ENCODE assay signal across 27 cellular contexts in genomic region chr3:47314056-47314764, GRCh38. TPM values are rescaled to one million over a fixed set of nuclear protein-coding genes. Genes with fewer than 3 reads are reported as not detected.
DNase-seq lines count a peak whose midpoint lies in the region; ATAC-seq and TF ChIP-seq lines count a peak whose summit lies in the region.
"Had no signal": no experiment of that assay in that cellular context is flagged by ENCODE, and none has a peak within 500 bp of the region (broad histone marks: within the 10 kb centered on the region; RNA-seq: fewer than 3 reads in every experiment).

No MANE protein-coding gene starts in this region.

- H4K20me1 ChIP-seq in BLaER1 treated with 17β-estradiol and CSF1 and Interleukin-3, amounts not matched to agents 10 nM and 100 nM = peaks cover 0 to 68% (median 25%) of the 10 kb centered on the region in 11 experiments; a peak in 14 of 22 replicates

- no peak overlapping the region for H3K4me3 Mint-ChIP-seq in naive thymus-derived CD4-positive, alpha-beta T cell
- H3K4me3 Mint-ChIP-seq in osteocyte (ENCODE audit: unreplicated experiment) = no peak overlapping the region
- no peak overlapping the region for H3K4me3 Mint-ChIP-seq in type B pancreatic cell
- H3K4me3 Mint-ChIP-seq: HFFc6; neural progenitor cell; stimulated activated naive CD8-positive, alpha-beta T cell treated with anti-CD3 and anti-CD28 coated beads, Interleukin-15, Interleukin-2, amounts not matched to agents 100 ng/mL and 50 ng/mL, for 24 hours; T-cell had no signal

- TF ChIP-seq CTCF in HEK293 (tag by site-specific recombination; IDR thresholded peaks at IDR 0.05) (no peak), osteocyte (IDR thresholded peaks at IDR 0.05) (no peak), type B pancreatic cell (conservative IDR thresholded peaks at IDR 0.05) (no peak)

- no peaks in the 10 kb centered on the region for H3K27me3 Mint-ChIP-seq in naive thymus-derived CD4-positive, alpha-beta T cell
- H3K27me3 Mint-ChIP-seq in osteocyte (ENCODE audit: unreplicated experiment) (no peaks in the 10 kb centered on the region), type B pancreatic cell (no peaks in the 10 kb centered on the region)
- H3K27me3 Mint-ChIP-seq: stimulated activated naive CD8-positive, alpha-beta T cell treated with anti-CD3 and anti-CD28 coated beads, Interleukin-15, Interleukin-2, amounts not matched to agents 100 ng/mL and 50 ng/mL, for 24 hours; T-cell had no signal

- peak overlapping the region; percentile 24 to 83 (median 64); a peak in 19 of 22 replicates for H3K4me2 ChIP-seq in BLaER1 treated with 17β-estradiol and CSF1 and Interleukin-3, amounts not matched to agents 10 nM and 100 nM
- H3K4me2 ChIP-seq: KMS-11, neural progenitor cell had no signal

- H3K27me3 ChIP-seq in BLaER1 treated with 17β-estradiol and CSF1 and Interleukin-3, amounts not matched to agents 10 nM and 100 nM = no peaks in the 10 kb centered on the region
- H3K27me3 ChIP-seq in adipocyte (replicated peaks; ENCODE audit: control insufficient read depth, insufficient read depth, low read length) = no peaks in the 10 kb centered on the region
- no peaks in the 10 kb centered on the region for H3K27me3 ChIP-seq in naive thymus-derived CD4-positive, alpha-beta T cell (ENCODE audit: control insufficient read depth in 2 of 2, insufficient read depth in 2 of 2, low read length in 2 of 2)
- H3K27me3 ChIP-seq: neural progenitor cell, right atrium auricular region, vagina had no signal

- intact Hi-C loops in naive thymus-derived CD4-positive, alpha-beta T cell (cut with micrococcal nuclease) = no loop called here

- POLR2A ChIA-PET in HEK293 (lab: Yijun Ruan, JAX) = no interaction called here
- POLR2A ChIA-PET in naive thymus-derived CD4-positive, alpha-beta T cell (lab: Charles Lee) = interaction anchor here (0.6 kb wide), 1 partner anchor 451 kb away, joined by 3 read pairs; no protein-coding TSS in a partner anchor

- peaks cover 0 to 12% (median 8%) of the 10 kb centered on the region in 5 donors for H3K36me3 Mint-ChIP-seq in naive thymus-derived CD4-positive, alpha-beta T cell
- H3K36me3 Mint-ChIP-seq in osteocyte (ENCODE audit: unreplicated experiment) (no peaks in the 10 kb centered on the region), type B pancreatic cell (peaks cover 9% of the 10 kb centered on the region)
- H3K36me3 Mint-ChIP-seq: activated naive CD4-positive, alpha-beta T cell treated with anti-CD3 and anti-CD28 coated beads, Interleukin-2, amount 50 U/mL, for 72 hours had no signal

- H3K36me3 ChIP-seq in BLaER1 treated with 17β-estradiol and CSF1 and Interleukin-3, amounts not matched to agents 10 nM and 100 nM = peaks cover 8 to 40% (median 16%) of the 10 kb centered on the region in 11 experiments; a peak in 21 of 22 replicates
- H3K36me3 ChIP-seq in HEK293 (ENCODE audit: control insufficient read depth in 2 of 2, insufficient read depth in 1 of 2, low read length in 2 of 2) (no peaks in the 10 kb centered on the region), adipocyte (ENCODE audit: control insufficient read depth, insufficient read depth, low read length, severe bottlenecking) (no peaks in the 10 kb centered on the region)
- H3K36me3 ChIP-seq in naive thymus-derived CD4-positive, alpha-beta T cell (ENCODE audit: control insufficient read depth in 2 of 3, insufficient read depth in 3 of 3, low read length in 3 of 3) = peaks cover 0 to 4% (median 0%) of the 10 kb centered on the region in 3 experiments
- H3K36me3 ChIP-seq: neural progenitor cell, right atrium auricular region, vagina had no signal

- CTCF ChIA-PET in HEK293 (lab: Yijun Ruan, JAX) = interaction anchor here (1.0 to 4.7 kb wide), 2 partner anchors 10 to 14 kb away, joined by 5 to 27 read pairs; no protein-coding TSS in a partner anchor
- CTCF ChIA-PET in naive thymus-derived CD4-positive, alpha-beta T cell (lab: Charles Lee) = interaction anchor here (0.6 to 1.7 kb wide), 2 partner anchors 10 to 391 kb away, joined by 3 to 6 read pairs; no protein-coding TSS in a partner anchor

- DNase-seq in adipocyte (ENCODE audit: low read depth) (no peak), osteocyte (ENCODE audit: extremely low spot score, unreplicated experiment) (no peak), type B pancreatic cell (ENCODE audit: extremely low spot score, unreplicated experiment) (no peak), DMS 273 treated with DMSO at 0.1 percent for 48 hours (lab: John Stamatoyannopoulos, UW) (no peak)
- DNase-seq in naive thymus-derived CD4-positive, alpha-beta T cell = no peak
- DNase-seq: activated CD4-positive, alpha-beta T cell treated with anti-CD3 and anti-CD28 coated beads, Interleukin-2, amount 50 U/mL, for 48 hours; activated CD4-positive, CD25-positive, alpha-beta regulatory T cell treated with anti-CD3 and anti-CD28 coated beads, Interleukin-2, amount 50 U/mL, for 72 hours; effector memory CD4-positive, alpha-beta T cell; GOT3; HFFc6; NCI-H2227 treated with DMSO at 0.1 percent for 48 hours; NCI-H526; NK-92 treated with Interleukin-12 subunit alpha and Interleukin-12 subunit beta, amount 100 ng/mL, for 24 hours; PC-3; posterior cingulate gyrus; stimulated activated CD4-positive, alpha-beta T cell treated with anti-CD3 and anti-CD28 coated beads, Interleukin-2, amount 100 ng/mL, for 24 hours; T-cell had no signal

- no peak overlapping the region for H3K4me3 ChIP-seq in BLaER1 treated with 17β-estradiol and CSF1 and Interleukin-3, amounts not matched to agents 10 nM and 100 nM
- H3K4me3 ChIP-seq in HEK293 (ENCODE audit: low read depth, low read length) (no peak overlapping the region), adipocyte (ENCODE audit: low read length) (no peak overlapping the region)
- no peak overlapping the region for H3K4me3 ChIP-seq in naive thymus-derived CD4-positive, alpha-beta T cell (ENCODE audit: low read length)
- H3K4me3 ChIP-seq: coronary artery, neural progenitor cell, right atrium auricular region, vagina had no signal

- no peak overlapping the region for H3K9ac ChIP-seq in BLaER1 treated with 17β-estradiol and CSF1 and Interleukin-3, amounts not matched to agents 10 nM and 100 nM
- H3K9ac ChIP-seq in adipocyte (ENCODE audit: low read length) = peak overlapping the region; percentile 55
- H3K9ac ChIP-seq: KMS-11, neural progenitor cell had no signal

- peaks cover 0 to 4% (median 0%) of the 10 kb centered on the region in 11 donors for H3K9me3 Mint-ChIP-seq in naive thymus-derived CD4-positive, alpha-beta T cell
- H3K9me3 Mint-ChIP-seq in osteocyte (ENCODE audit: unreplicated experiment) (no peaks in the 10 kb centered on the region), type B pancreatic cell (no peaks in the 10 kb centered on the region)
- H3K9me3 Mint-ChIP-seq: activated naive CD4-positive, alpha-beta T cell treated with anti-CD3 and anti-CD28 coated beads, Interleukin-2, amount 50 U/mL, for 72 hours; HFFc6; stimulated activated naive CD8-positive, alpha-beta T cell treated with anti-CD3 and anti-CD28 coated beads, Interleukin-15, Interleukin-2, amounts not matched to agents 100 ng/mL and 50 ng/mL, for 24 hours; T-cell had no signal

- no peak for ATAC-seq in naive thymus-derived CD4-positive, alpha-beta T cell
- ATAC-seq: PC-3, T-cell had no signal

- H3K27ac Mint-ChIP-seq in naive thymus-derived CD4-positive, alpha-beta T cell = peak overlapping the region in 5 of 9 donors; percentile 1 to 70 (median 21)
- H3K27ac Mint-ChIP-seq in osteocyte (ENCODE audit: unreplicated experiment) = no peak overlapping the region
- H3K27ac Mint-ChIP-seq in type B pancreatic cell = no peak overlapping the region
- H3K27ac Mint-ChIP-seq: HFFc6; neural progenitor cell; stimulated activated naive CD8-positive, alpha-beta T cell treated with anti-CD3 and anti-CD28 coated beads, Interleukin-15, Interleukin-2, amounts not matched to agents 100 ng/mL and 50 ng/mL, for 24 hours had no signal

- peaks cover 0 to 10% (median 4%) of the 10 kb centered on the region in 11 experiments; a peak in 15 of 22 replicates for H3K9me3 ChIP-seq in BLaER1 treated with 17β-estradiol and CSF1 and Interleukin-3, amounts not matched to agents 10 nM and 100 nM (replicated peaks in 1 of 11)
- no peaks in the 10 kb centered on the region for H3K9me3 ChIP-seq in HEK293 (ENCODE audit: control insufficient read depth, insufficient read depth, low read depth, low read length)
- no peaks in the 10 kb centered on the region for H3K9me3 ChIP-seq in adipocyte (ENCODE audit: control insufficient read depth, low read length)
- no peaks in the 10 kb centered on the region for H3K9me3 ChIP-seq in naive thymus-derived CD4-positive, alpha-beta T cell (ENCODE audit: control insufficient read depth in 2 of 3, low read length in 3 of 3)
- H3K9me3 ChIP-seq: right atrium auricular region, vagina had no signal

- peaks cover 15 to 58% (median 34%) of the 10 kb centered on the region in 10 experiments for H3K4me1 ChIP-seq in BLaER1 treated with 17β-estradiol and CSF1 and Interleukin-3, amounts not matched to agents 10 nM and 100 nM
- no peaks in the 10 kb centered on the region for H3K4me1 ChIP-seq in HEK293 (ENCODE audit: control insufficient read depth, insufficient read depth, low read length)
- peaks cover 29% of the 10 kb centered on the region for H3K4me1 ChIP-seq in adipocyte (ENCODE audit: control insufficient read depth, insufficient read depth, low read length)
- H3K4me1 ChIP-seq in naive thymus-derived CD4-positive, alpha-beta T cell (ENCODE audit: control insufficient read depth in 2 of 2, insufficient read depth in 2 of 2, low read length in 2 of 2) = no peaks in the 10 kb centered on the region
- H3K4me1 ChIP-seq: neural progenitor cell had no signal

- peaks cover 7 to 33% (median 18%) of the 10 kb centered on the region in 7 donors for H3K4me1 Mint-ChIP-seq in naive thymus-derived CD4-positive, alpha-beta T cell
- H3K4me1 Mint-ChIP-seq in osteocyte (ENCODE audit: unreplicated experiment) (peaks cover 25% of the 10 kb centered on the region), type B pancreatic cell (ENCODE audit: unreplicated experiment) (peaks cover 9% of the 10 kb centered on the region)
- H3K4me1 Mint-ChIP-seq: neural progenitor cell had no signal

- peak overlapping the region in 6 of 11 experiments; percentile 11 to 50 (median 29); a peak in 7 of 22 replicates for H3K27ac ChIP-seq in BLaER1 treated with 17β-estradiol and CSF1 and Interleukin-3, amounts not matched to agents 10 nM and 100 nM
- H3K27ac ChIP-seq in HEK293 (ENCODE audit: extremely low read depth, low read depth, low read length) = no peak overlapping the region
- no peak overlapping the region for H3K27ac ChIP-seq in naive thymus-derived CD4-positive, alpha-beta T cell (ENCODE audit: low read depth, low read length)
- H3K27ac ChIP-seq: C4-2B, coronary artery, KMS-11, neural progenitor cell, right atrium auricular region, vagina had no signal

RNA-seq across cellular contexts. Expression of gene KLHL18, which starts 31.5 kb away (rescaled TPM):
- 10 to 100 TPM; 21.7 to 47.5 (median 24.5) TPM for total RNA-seq in naive thymus-derived CD4-positive, alpha-beta T cell
- 10 to 100 TPM in 1 of 2 donors, 1 to 10 TPM in 1; 8.8 to 16.1 TPM for polyA plus RNA-seq in naive thymus-derived CD4-positive, alpha-beta T cell
- total RNA-seq in osteocyte = 29.1 and 32.3 TPM in 2 replicates
- 27.3 and 29.1 TPM in 2 replicates for total RNA-seq in type B pancreatic cell (ENCODE audit: low replicate concordance)

RNA-seq across cellular contexts. Expression of gene KIF9, which starts 31.6 kb away (rescaled TPM):
- 10 to 100 TPM in 2 of 5 experiments, 1 to 10 TPM in 3; 2.7 to 15.0 (median 4.1) TPM for total RNA-seq in naive thymus-derived CD4-positive, alpha-beta T cell
- 1 to 10 TPM; 2.3 to 5.3 TPM for polyA plus RNA-seq in naive thymus-derived CD4-positive, alpha-beta T cell
- total RNA-seq in osteocyte (5.4 and 6.2 TPM in 2 replicates), type B pancreatic cell (ENCODE audit: low replicate concordance) (13.7 and 14.8 TPM in 2 replicates)

Comparison
In these comparisons a context has a peak if more than half of its experiments do, and no peak if none do; other contexts are left out.
1. H3K27ac ChIP-seq: peak in BLaER1 treated with 17β-estradiol and CSF1 and Interleukin-3, amounts not matched to agents 10 nM and 100 nM (6 of 11); none in HEK293 (single experiment) and naive thymus-derived CD4-positive, alpha-beta T cell (single experiment).
2. H3K27ac Mint-ChIP-seq: peak in naive thymus-derived CD4-positive, alpha-beta T cell (5 of 9); none in osteocyte (single experiment) and type B pancreatic cell (single experiment).